ENCODE assay signal across 8 cellular contexts in genomic region chr5:31531888-31532710, GRCh38. TPM values are rescaled to one million over a fixed set of nuclear protein-coding genes. Genes with fewer than 3 reads are reported as not detected.
DNase-seq lines count a peak whose midpoint lies in the region; ATAC-seq and TF ChIP-seq lines count a peak whose summit lies in the region.

TSS of gene C5orf22 (plus strand) at chr5:31532301. CDS start at chr5:31532393, 92 bp downstream.
TSS of gene DROSHA (minus strand) at chr5:31532093. CDS start at chr5:31529059, 3,034 bp downstream.

- ATAC-seq in HG02759 (IDR thresholded peaks at IDR 0.05; ENCODE audit: unreplicated experiment) = peak; percentile 94

- peak; percentile 7 for TF ChIP-seq CTCF in GM12873 (IDR thresholded peaks at IDR 0.05; ENCODE audit: insufficient read depth, low read depth, low read length, missing control alignments)
- no peak for TF ChIP-seq CTCF in cardiac muscle cell (IDR thresholded peaks at IDR 0.05; ENCODE audit: low read depth, low read length)
- TF ChIP-seq CTCF in parathyroid adenoma (IDR thresholded peaks at IDR 0.05) = no peak
- TF ChIP-seq CTCF in tibial nerve (IDR thresholded peaks at IDR 0.05) = peak in 2 of 5 experiments; percentile 4 to 27

- peaks cover 11% of the 10 kb centered on the region for H3K4me1 ChIP-seq in cardiac muscle cell (ENCODE audit: low read depth)
- peaks cover 4% of the 10 kb centered on the region for H3K4me1 ChIP-seq in parathyroid adenoma
- H3K4me1 ChIP-seq in tibial nerve = peaks cover 0 to 41% (median 21%) of the 10 kb centered on the region in 4 donors

- H3K9me3 ChIP-seq in cardiac muscle cell (ENCODE audit: low read depth) (no peaks in the 10 kb centered on the region), parathyroid adenoma (ENCODE audit: control insufficient read depth, low read length) (no peaks in the 10 kb centered on the region), tibial nerve (no peaks in the 10 kb centered on the region)

- peaks cover 5% of the 10 kb centered on the region for H3K79me2 ChIP-seq in parathyroid adenoma

- WGBS in tibial nerve, 2 donors = 0% methylated on average over 53 of the region's 58 CpGs

- H2AFZ ChIP-seq in parathyroid adenoma = peak within 1 kb of the TSS; percentile 92

- DNase-seq in NCI-H1417 (lab: John Stamatoyannopoulos, UW) (peak; percentile 97 to 99 (median 98)), SW 1271 (lab: John Stamatoyannopoulos, UW) (peak; percentile 89 to 98), cardiac muscle cell (ENCODE audit: low read depth in 1 of 2, low spot score in 1 of 2) (peak; percentile 97 to 98), tibial nerve (ENCODE audit: low spot score in 2 of 2) (peak; percentile 85 to 91)
- peak; percentile 82 for DNase-seq in activated naive CD8-positive, alpha-beta T cell treated with anti-CD3 and anti-CD28 coated beads, Interleukin-2, amount 50 U/mL, for 16 hours (ENCODE audit: low read depth, low spot score)

- H3K27me3 ChIP-seq in cardiac muscle cell (no peaks in the 10 kb centered on the region), parathyroid adenoma (ENCODE audit: control insufficient read depth, insufficient read depth, low read length) (no peaks in the 10 kb centered on the region), tibial nerve (no peaks in the 10 kb centered on the region)

- peak in 1 of 2 donors; percentile 80 for TF ChIP-seq EP300 in tibial nerve (IDR thresholded peaks at IDR 0.05)

- peaks cover 43% of the 10 kb centered on the region for H3K36me3 ChIP-seq in cardiac muscle cell
- no peaks in the 10 kb centered on the region for H3K36me3 ChIP-seq in parathyroid adenoma (ENCODE audit: control insufficient read depth, insufficient read depth, low read length)
- peaks cover 0 to 51% (median 16%) of the 10 kb centered on the region in 3 donors for H3K36me3 ChIP-seq in tibial nerve

- H3K4me3 ChIP-seq in cardiac muscle cell (peak within 1 kb of the TSS; percentile 93), parathyroid adenoma (ENCODE audit: low read depth, low read length) (peak within 1 kb of the TSS; percentile 86), tibial nerve (peak within 1 kb of the TSS; percentile 76 to 84 (median 76))

- H3K9ac ChIP-seq in parathyroid adenoma = no peak within 1 kb of the TSS

- H3K4me2 ChIP-seq in parathyroid adenoma (ENCODE audit: low read length) = peak within 1 kb of the TSS; percentile 78

- TF ChIP-seq POLR2A in tibial nerve (IDR thresholded peaks at IDR 0.05) = peak in 1 of 2 donors; percentile 67

- H3K27ac ChIP-seq in cardiac muscle cell (peak within 1 kb of the TSS; percentile 70), parathyroid adenoma (no peak within 1 kb of the TSS), tibial nerve (peak within 1 kb of the TSS in 3 of 4 donors; percentile 76 to 83 (median 81))

RNA-seq across cellular contexts. Expression of gene C5orf22, which starts in this region (rescaled TPM):
- total RNA-seq in cardiac muscle cell (14.7 and 31.1 TPM in 2 replicates), tibial nerve (10 to 100 TPM in 1 of 4 donors, 1 to 10 TPM in 3; 6.5 to 22.8 (median 9.5) TPM)
- polyA plus RNA-seq in cardiac muscle cell = 33.6 and 36.2 TPM in 2 replicates

RNA-seq across cellular contexts. Expression of gene DROSHA, which starts in this region (rescaled TPM):
- total RNA-seq in cardiac muscle cell = 41.5 and 42.1 TPM in 2 replicates
- 27.7 and 39.6 TPM in 2 replicates for polyA plus RNA-seq in cardiac muscle cell
- 10 to 100 TPM; 53.0 to 65.9 (median 59.6) TPM for total RNA-seq in tibial nerve
